In genomic region chr5:89301572-89302025, GRCh38 we compare ENCODE assay signal across 12 cellular contexts.
A peak's percentile ranks its signal among the peaks of the same experiment; 100 is the strongest.
DNase-seq lines count a peak whose midpoint lies in the region; ATAC-seq and TF ChIP-seq lines count a peak whose summit lies in the region.
"Had no signal": no experiment of that assay in that cellular context is flagged by ENCODE, and none has a peak within 500 bp of the region (broad histone marks: within the 10 kb centered on the region; RNA-seq: fewer than 3 reads in every experiment).

No MANE protein-coding gene starts in this region.

- no peaks in the 10 kb centered on the region for H3K27me3 Mint-ChIP-seq in GM23338 (ENCODE audit: insufficient read depth, low read depth, poor library complexity)
- no peaks in the 10 kb centered on the region for H3K27me3 Mint-ChIP-seq in MCF 10A (ENCODE audit: insufficient read depth, unreplicated experiment)

- H3K27ac Mint-ChIP-seq in GM23338 (no peak overlapping the region), MCF 10A (ENCODE audit: low read depth, unreplicated experiment) (no peak overlapping the region)

- BruUV-seq in MCF 10A (replicated peaks; lab: Mats Ljungman, UMichigan): no TSS peak

- H3K36me3 Mint-ChIP-seq in GM23338 (ENCODE audit: low read depth): no peaks in the 10 kb centered on the region
- H3K36me3 Mint-ChIP-seq in MCF 10A (ENCODE audit: insufficient read depth, unreplicated experiment): no peaks in the 10 kb centered on the region

- H3K4me1 Mint-ChIP-seq in GM23338 (no peaks in the 10 kb centered on the region), MCF 10A (ENCODE audit: insufficient read depth, unreplicated experiment) (no peaks in the 10 kb centered on the region)

- H3K27ac ChIP-seq in neutrophil: peak overlapping the region; percentile 91
- H3K27ac ChIP-seq in GM23338 (ENCODE audit: low read depth): no peak overlapping the region

- no peak overlapping the region for H3K4me2 ChIP-seq in GM23338

- no peak for TF ChIP-seq CTCF in neutrophil (IDR thresholded peaks at IDR 0.05)
- no peak for TF ChIP-seq CTCF in GM23338 (conservative IDR thresholded peaks at IDR 0.05; ENCODE audit: low read depth in 2 of 2)
- no peak for TF ChIP-seq CTCF in MCF 10A (IDR thresholded peaks at IDR 0.05; ENCODE audit: unreplicated experiment)

- POLR2A ChIA-PET in MCF 10A (lab: Yijun Ruan, JAX): no interaction called here

- peaks cover 60 to 67% of the 10 kb centered on the region in 2 experiments for H3K4me1 ChIP-seq in neutrophil (ENCODE audit: control insufficient read depth in 1 of 2, insufficient read depth in 1 of 2, low read depth in 1 of 2, low read length in 1 of 2)
- H3K4me1 ChIP-seq in GM23338 (ENCODE audit: insufficient read depth): no peaks in the 10 kb centered on the region

- CTCF ChIA-PET in MCF 10A (lab: Yijun Ruan, JAX): interaction anchor here (0.6 to 0.7 kb wide), 2 partner anchors 22 to 573 kb away, joined by 3 to 4 read pairs; no protein-coding TSS in a partner anchor

- H3K4me3 Mint-ChIP-seq in GM23338 (no peak overlapping the region), MCF 10A (ENCODE audit: unreplicated experiment) (no peak overlapping the region)

- no peaks in the 10 kb centered on the region for H4K20me1 ChIP-seq in GM23338 (replicated peaks; ENCODE audit: insufficient read depth)

- no peaks in the 10 kb centered on the region for H3F3A ChIP-seq in GM23338 (replicated peaks; ENCODE audit: low read depth)

- H3K79me2 ChIP-seq in GM23338 (replicated peaks; ENCODE audit: insufficient read depth): no peaks in the 10 kb centered on the region

- peak; percentile 78 for ATAC-seq in GM18907 (IDR thresholded peaks at IDR 0.05; ENCODE audit: unreplicated experiment)
- ATAC-seq in GM21786 (IDR thresholded peaks at IDR 0.05; ENCODE audit: unreplicated experiment): peak; percentile 81
- ATAC-seq in HG03196 (IDR thresholded peaks at IDR 0.05; ENCODE audit: unreplicated experiment): peak; percentile 81
- ATAC-seq in GM23338: no peak
- ATAC-seq: esophagus mucosa, K562 had no signal

- H3K4me3 ChIP-seq in neutrophil (ENCODE audit: low read depth in 1 of 2, low read length in 1 of 2) (peak overlapping the region in 1 of 2 experiments; percentile 23), GM23338 (no peak overlapping the region)
- H3K4me3 ChIP-seq: K562 had no signal

- H3K9me2 ChIP-seq in GM23338 (ENCODE audit: insufficient read depth): no peaks in the 10 kb centered on the region; the same call in 1 of the 2 replicates

- intact Hi-C loops in MCF 10A (cut with micrococcal nuclease): no loop called here

- H3K9me3 ChIP-seq in neutrophil: no peaks in the 10 kb centered on the region

- DNase-seq in NAMALWA (ENCODE audit: low spot score) (no peak), GM23338 (ENCODE audit: low spot score) (no peak), MCF 10A (ENCODE audit: unreplicated experiment) (no peak), putamen (ENCODE audit: low spot score) (no peak)
- DNase-seq: NCI-H345; stimulated activated CD4-positive, alpha-beta T cell treated with anti-CD3 and anti-CD28 coated beads, Interleukin-15, amount 100 ng/mL, for 24 hours had no signal

- no peak overlapping the region for H2AFZ ChIP-seq in GM23338

- no peaks in the 10 kb centered on the region for H3K36me3 ChIP-seq in neutrophil
- no peaks in the 10 kb centered on the region for H3K36me3 ChIP-seq in GM23338 (ENCODE audit: insufficient read depth)

- H3K9me3 Mint-ChIP-seq in GM23338 (no peaks in the 10 kb centered on the region), MCF 10A (ENCODE audit: unreplicated experiment) (no peaks in the 10 kb centered on the region)

- H3K27me3 ChIP-seq in neutrophil (no peaks in the 10 kb centered on the region), GM23338 (ENCODE audit: insufficient read depth) (no peaks in the 10 kb centered on the region)

TF ChIP-seq in GM23338, 12 proteins besides CTCF, POLR2A, EP300 and RAD21:
- TF ChIP-seq REST (IDR thresholded peaks at IDR 0.05; ENCODE audit: unreplicated experiment): no peak
TF ChIP-seq in GM23338: peak in this region for 0.
